Comparison of ENCODE assay signal across 8 cellular contexts in genomic region chr3:130850044-130850797, GRCh38. TPM values are rescaled to one million over a fixed set of nuclear protein-coding genes. Genes with fewer than 3 reads are reported as not detected.
DNase-seq lines count a peak whose midpoint lies in the region; ATAC-seq, FAIRE-seq and TF ChIP-seq lines count a peak whose summit lies in the region.

No MANE protein-coding gene starts in this region.

- no peak overlapping the region for H3K27ac ChIP-seq in DND-41 (ENCODE audit: low read length)
- H3K27ac ChIP-seq in tibial nerve: peak overlapping the region in 3 of 4 donors; percentile 28 to 57 (median 36)

- peak overlapping the region in 1 of 6 donors; percentile 29 for H3K27ac Mint-ChIP-seq in naive B cell

- no peak overlapping the region for H3K9ac ChIP-seq in DND-41 (ENCODE audit: low read depth, low read length)

- no peak for TF ChIP-seq RAD21 in Ishikawa (IDR thresholded peaks at IDR 0.05; ENCODE audit: low read depth)

- H3K4me3 Mint-ChIP-seq in naive B cell: peak overlapping the region in 4 of 8 donors; percentile 33 to 43 (median 38)

- no peaks in the 10 kb centered on the region for H3K79me2 ChIP-seq in DND-41 (ENCODE audit: insufficient read depth, low read length)

- H3K36me3 Mint-ChIP-seq in naive B cell: no peaks in the 10 kb centered on the region

- H3K36me3 ChIP-seq in DND-41 (ENCODE audit: insufficient read depth, low read length) (no peaks in the 10 kb centered on the region), bronchial epithelial cell (ENCODE audit: control insufficient read depth, insufficient read depth, low read length) (no peaks in the 10 kb centered on the region), tibial nerve (no peaks in the 10 kb centered on the region)

- no peak for FAIRE-seq in bronchial epithelial cell (lab: Jason Lieb, UNC)

- H3K4me1 Mint-ChIP-seq in naive B cell: peaks cover 10 to 13% (median 11%) of the 10 kb centered on the region in 3 donors

- H3K4me1 ChIP-seq in DND-41 (ENCODE audit: insufficient read depth, low read length): peaks cover 11% of the 10 kb centered on the region
- H3K4me1 ChIP-seq in tibial nerve: peaks cover 0 to 19% (median 4%) of the 10 kb centered on the region in 4 donors

- peak; percentile 33 for DNase-seq in DND-41
- DNase-seq in SKM-1 treated with dmso at 0.1 percent for 144 hours (lab: John Stamatoyannopoulos, UW; ENCODE audit: unreplicated experiment): peak; percentile 99
- DNase-seq in bronchial epithelial cell (ENCODE audit: low read depth): peak; percentile 96
- DNase-seq in naive B cell: no peak
- peak in 1 of 2 donors; percentile 17 for DNase-seq in tibial nerve (ENCODE audit: low spot score in 2 of 2)
- no peak for DNase-seq in NCI-H82 treated with DMSO at 0.1 percent for 48 hours (lab: John Stamatoyannopoulos, UW; ENCODE audit: unreplicated experiment)

- ATAC-seq in DND-41 (ENCODE audit: insufficient read depth, low read depth) (peak; percentile 89), GM21515 (IDR thresholded peaks at IDR 0.05; ENCODE audit: unreplicated experiment) (peak; percentile 63), naive B cell (ENCODE audit: low read depth in 2 of 2) (peak; percentile 73 to 80)

- 11 to 14% methylated on average over 8 of the region's 8 CpGs for WGBS in tibial nerve, 2 donors

- H3K4me3 ChIP-seq in DND-41 (ENCODE audit: low read depth in 1 of 2, low read length in 2 of 2) (no peak overlapping the region), bronchial epithelial cell (ENCODE audit: low read depth, low read length) (peak overlapping the region; percentile 25), tibial nerve (peak overlapping the region in 1 of 4 donors; percentile 9)

- H3K4me2 ChIP-seq in DND-41 (ENCODE audit: insufficient read depth, low read length): no peak overlapping the region

- peak in 1 of 2 donors; percentile 32 for TF ChIP-seq POLR2A in tibial nerve (IDR thresholded peaks at IDR 0.05)

- H4K20me1 ChIP-seq in DND-41 (ENCODE audit: insufficient read depth, low read length): no peaks in the 10 kb centered on the region

- TF ChIP-seq EP300 in Ishikawa (IDR thresholded peaks at IDR 0.05; ENCODE audit: borderline replicate concordance) (no peak), tibial nerve (IDR thresholded peaks at IDR 0.05) (peak in 1 of 2 donors; percentile 15)

- peaks cover 43% of the 10 kb centered on the region for H3K27me3 ChIP-seq in DND-41 (ENCODE audit: insufficient read depth, low read length, poor library complexity)
- H3K27me3 ChIP-seq in bronchial epithelial cell (ENCODE audit: control insufficient read depth, insufficient read depth, low read length): no peaks in the 10 kb centered on the region
- no peaks in the 10 kb centered on the region for H3K27me3 ChIP-seq in tibial nerve

- H3K9me3 ChIP-seq in DND-41 (ENCODE audit: insufficient read depth, low read length, severe bottlenecking) (no peaks in the 10 kb centered on the region), tibial nerve (no peaks in the 10 kb centered on the region)

- no peaks in the 10 kb centered on the region for H3K9me3 Mint-ChIP-seq in naive B cell

- peaks cover 10 to 18% (median 14%) of the 10 kb centered on the region in 3 donors for H3K27me3 Mint-ChIP-seq in naive B cell

- H2AFZ ChIP-seq in DND-41 (ENCODE audit: low read depth, low read length): no peak overlapping the region

- TF ChIP-seq CTCF in DND-41 (IDR thresholded peaks at IDR 0.05; ENCODE audit: borderline replicate concordance, extremely low read depth, low read length, poor library complexity, severe bottlenecking) (no peak), bronchial epithelial cell (IDR thresholded peaks at IDR 0.05; ENCODE audit: insufficient read depth, low read length, severe bottlenecking) (no peak), tibial nerve (IDR thresholded peaks at IDR 0.05) (no peak)

TF ChIP-seq in Ishikawa, 13 proteins besides CTCF, POLR2A, EP300 and RAD21:
- TF ChIP-seq REST (IDR thresholded peaks at IDR 0.05; ENCODE audit: low read depth) (no peak), CEBPB (IDR thresholded peaks at IDR 0.05) (peak; percentile 90)

RNA-seq across cellular contexts. Expression of gene ATP2C1, which starts 43.7 kb away (rescaled TPM):
- total RNA-seq in bronchial epithelial cell (96.9 and 149 TPM in 2 replicates), tibial nerve (10 to 100 TPM; 46.2 to 80.4 (median 59.8) TPM)
- 10 to 100 TPM in 4 of 6 donors, 1 to 10 TPM in 2; 8.6 to 17.5 (median 12.7) TPM for polyA plus RNA-seq in naive B cell (ENCODE audit: low read depth in 6 of 6)

Comparison
In these comparisons a context has a peak if more than half of its experiments do, and no peak if none do; other contexts are left out.
1. DNase-seq: peak in DND-41 (single experiment), SKM-1 treated with dmso at 0.1 percent for 144 hours (single experiment) and bronchial epithelial cell (single experiment); none in naive B cell (single experiment) and NCI-H82 treated with DMSO at 0.1 percent for 48 hours (single experiment).
2. Peak in every context shown above with its lines, with median percentiles within 50 percentile points of each other: ATAC-seq.